Comparison of ENCODE assay signal across 13 cellular contexts in genomic region chr17:19726615-19727376, GRCh38. TPM values are rescaled to one million over a fixed set of nuclear protein-coding genes. Genes with fewer than 3 reads are reported as not detected.
DNase-seq lines count a peak whose midpoint lies in the region; ATAC-seq lines count a peak whose summit lies in the region.
"Had no signal": no experiment of that assay in that cellular context is flagged by ENCODE, and none has a peak within 500 bp of the region (broad histone marks: within the 10 kb centered on the region; RNA-seq: fewer than 3 reads in every experiment).

No MANE protein-coding gene starts in this region.

- H3K36me3 Mint-ChIP-seq in activated naive CD4-positive, alpha-beta T cell treated with anti-CD3 and anti-CD28 coated beads, Interleukin-2, amount 10 ng/mL, durations not matched to agents 7 days and 5 days = no peaks in the 10 kb centered on the region
- H3K36me3 Mint-ChIP-seq: activated naive CD8-positive, alpha-beta T cell had no signal

- H3K4me3 ChIP-seq in esophagus (ENCODE audit: low read depth in 1 of 2, low read length in 2 of 2) (no peak overlapping the region), mucosa of rectum (ENCODE audit: low read length in 2 of 2) (no peak overlapping the region), thymus (ENCODE audit: low read length) (no peak overlapping the region)

- no peak overlapping the region for H3K4me3 Mint-ChIP-seq in activated naive CD4-positive, alpha-beta T cell treated with anti-CD3 and anti-CD28 coated beads, Interleukin-2, amount 10 ng/mL, durations not matched to agents 7 days and 5 days
- H3K4me3 Mint-ChIP-seq: activated naive CD8-positive, alpha-beta T cell had no signal

- WGBS in esophagus, 2 donors = 52 to 63% methylated on average over 7 of the region's 7 CpGs
- WGBS in thymus = 93% methylated on average over 7 of the region's 7 CpGs

- CTCF ChIA-PET in activated naive CD4-positive, alpha-beta T cell treated with anti-CD3 and anti-CD28 coated beads, Interleukin-2, amount 10 ng/mL, durations not matched to agents 7 days and 5 days (lab: Charles Lee) = no interaction called here

- no peak for ATAC-seq in HG02759 (IDR thresholded peaks at IDR 0.05; ENCODE audit: unreplicated experiment)

- H3K27ac ChIP-seq in esophagus (ENCODE audit: low read depth in 2 of 2, low read length in 1 of 2) = peak overlapping the region; percentile 97 to 99
- peak overlapping the region; percentile 78 to 83 for H3K27ac ChIP-seq in mucosa of rectum (ENCODE audit: low read depth in 2 of 2, low read length in 2 of 2)
- peak overlapping the region; percentile 82 for H3K27ac ChIP-seq in thymus (ENCODE audit: low read depth)

- H3K9me3 Mint-ChIP-seq in activated naive CD4-positive, alpha-beta T cell treated with anti-CD3 and anti-CD28 coated beads, Interleukin-2, amount 10 ng/mL, durations not matched to agents 7 days and 5 days = no peaks in the 10 kb centered on the region

- no peaks in the 10 kb centered on the region for H3K27me3 ChIP-seq in esophagus (ENCODE audit: control insufficient read depth in 1 of 2, insufficient read depth in 2 of 2, low read length in 2 of 2)
- H3K27me3 ChIP-seq in mucosa of rectum (ENCODE audit: control insufficient read depth in 2 of 2, insufficient read depth in 2 of 2, low read length in 2 of 2) = no peaks in the 10 kb centered on the region
- peaks cover 2% of the 10 kb centered on the region for H3K27me3 ChIP-seq in thymus (ENCODE audit: control insufficient read depth, insufficient read depth)

- H3K36me3 ChIP-seq in esophagus (ENCODE audit: control insufficient read depth in 2 of 2, insufficient read depth in 2 of 2, low read length in 1 of 2) (no peaks in the 10 kb centered on the region), mucosa of rectum (ENCODE audit: control insufficient read depth in 2 of 2, insufficient read depth in 2 of 2, low read length in 2 of 2) (no peaks in the 10 kb centered on the region), thymus (ENCODE audit: control insufficient read depth, insufficient read depth) (no peaks in the 10 kb centered on the region)

- peaks cover 3 to 22% of the 10 kb centered on the region in 2 donors for H3K4me1 ChIP-seq in esophagus (ENCODE audit: control insufficient read depth in 2 of 2, insufficient read depth in 2 of 2, low read length in 1 of 2)
- peaks cover 21 to 33% of the 10 kb centered on the region in 2 donors for H3K4me1 ChIP-seq in mucosa of rectum (ENCODE audit: control insufficient read depth in 2 of 2, insufficient read depth in 2 of 2, low read length in 2 of 2)
- no peaks in the 10 kb centered on the region for H3K4me1 ChIP-seq in thymus (ENCODE audit: control insufficient read depth, insufficient read depth, low read length)

- DNase-seq in SHP77 (lab: John Stamatoyannopoulos, UW) (peak; percentile 56 to 62), NCI-H1436 (lab: John Stamatoyannopoulos, UW) (no peak), amygdala (lab: John Stamatoyannopoulos, UW) (no peak)
- no peak for DNase-seq in activated naive CD4-positive, alpha-beta T cell treated with anti-CD3 and anti-CD28 coated beads, Interleukin-2, amount 10 ng/mL, durations not matched to agents 7 days and 5 days
- DNase-seq: NCI-H1048; stimulated activated CD4-positive, alpha-beta T cell treated with anti-CD3 and anti-CD28 coated beads, Interleukin-4, amount 100 ng/mL, for 24 hours had no signal

- H3K4me1 Mint-ChIP-seq in activated naive CD4-positive, alpha-beta T cell treated with anti-CD3 and anti-CD28 coated beads, Interleukin-2, amount 10 ng/mL, durations not matched to agents 7 days and 5 days = peaks cover 17% of the 10 kb centered on the region

- H3K27ac Mint-ChIP-seq in activated naive CD4-positive, alpha-beta T cell treated with anti-CD3 and anti-CD28 coated beads, Interleukin-2, amount 10 ng/mL, durations not matched to agents 7 days and 5 days = no peak overlapping the region
- H3K27ac Mint-ChIP-seq: activated naive CD8-positive, alpha-beta T cell had no signal

- no peak overlapping the region for H3K9ac ChIP-seq in mucosa of rectum (ENCODE audit: low read depth in 1 of 2, low read length in 2 of 2)

- H3K9me3 ChIP-seq in esophagus (ENCODE audit: control insufficient read depth in 2 of 2, insufficient read depth in 1 of 2, low read depth in 1 of 2, low read length in 1 of 2) = no peaks in the 10 kb centered on the region
- H3K9me3 ChIP-seq in mucosa of rectum (ENCODE audit: control insufficient read depth in 2 of 2, low read length in 2 of 2) = no peaks in the 10 kb centered on the region
- no peaks in the 10 kb centered on the region for H3K9me3 ChIP-seq in thymus (ENCODE audit: control insufficient read depth)

- peaks cover 36% of the 10 kb centered on the region for H3K27me3 Mint-ChIP-seq in activated naive CD4-positive, alpha-beta T cell treated with anti-CD3 and anti-CD28 coated beads, Interleukin-2, amount 10 ng/mL, durations not matched to agents 7 days and 5 days
- H3K27me3 Mint-ChIP-seq: activated naive CD8-positive, alpha-beta T cell had no signal

RNA-seq across cellular contexts. Expression of gene SLC47A2, which starts 10.4 kb away (rescaled TPM):
- polyA plus RNA-seq in esophagus (1 to 10 TPM; 1.1 to 2.7 TPM), thymus (0.46 TPM)
- polyA plus RNA-seq: fibroblast of lung, H1 had no signal

RNA-seq across cellular contexts. Expression of gene ALDH3A1, which starts 21.3 kb away (rescaled TPM):
- polyA plus RNA-seq in esophagus (100 to 1,000 TPM; 202 to 673 TPM), thymus (2.2 TPM)

Comparison
In these comparisons a context has a peak if more than half of its experiments do, and no peak if none do; other contexts are left out.
1. DNase-seq: peak in SHP77 (2 of 2); none in NCI-H1436 (single experiment), amygdala (0 of 56) and activated naive CD4-positive, alpha-beta T cell treated with anti-CD3 and anti-CD28 coated beads, Interleukin-2, amount 10 ng/mL, durations not matched to agents 7 days and 5 days (single experiment).
2. RNA of gene ALDH3A1, which starts 21.3 kb away (polyA plus RNA-seq): 202 to 673 TPM in esophagus; 2.2 TPM in thymus (single experiment); every median in the first group is over 10 times any median in the second.
3. Peak in every context shown above with its lines, with median percentiles within 50 percentile points of each other: H3K27ac ChIP-seq.